ENCODE assay signal across 8 cellular contexts in the genomic region with DNA sequence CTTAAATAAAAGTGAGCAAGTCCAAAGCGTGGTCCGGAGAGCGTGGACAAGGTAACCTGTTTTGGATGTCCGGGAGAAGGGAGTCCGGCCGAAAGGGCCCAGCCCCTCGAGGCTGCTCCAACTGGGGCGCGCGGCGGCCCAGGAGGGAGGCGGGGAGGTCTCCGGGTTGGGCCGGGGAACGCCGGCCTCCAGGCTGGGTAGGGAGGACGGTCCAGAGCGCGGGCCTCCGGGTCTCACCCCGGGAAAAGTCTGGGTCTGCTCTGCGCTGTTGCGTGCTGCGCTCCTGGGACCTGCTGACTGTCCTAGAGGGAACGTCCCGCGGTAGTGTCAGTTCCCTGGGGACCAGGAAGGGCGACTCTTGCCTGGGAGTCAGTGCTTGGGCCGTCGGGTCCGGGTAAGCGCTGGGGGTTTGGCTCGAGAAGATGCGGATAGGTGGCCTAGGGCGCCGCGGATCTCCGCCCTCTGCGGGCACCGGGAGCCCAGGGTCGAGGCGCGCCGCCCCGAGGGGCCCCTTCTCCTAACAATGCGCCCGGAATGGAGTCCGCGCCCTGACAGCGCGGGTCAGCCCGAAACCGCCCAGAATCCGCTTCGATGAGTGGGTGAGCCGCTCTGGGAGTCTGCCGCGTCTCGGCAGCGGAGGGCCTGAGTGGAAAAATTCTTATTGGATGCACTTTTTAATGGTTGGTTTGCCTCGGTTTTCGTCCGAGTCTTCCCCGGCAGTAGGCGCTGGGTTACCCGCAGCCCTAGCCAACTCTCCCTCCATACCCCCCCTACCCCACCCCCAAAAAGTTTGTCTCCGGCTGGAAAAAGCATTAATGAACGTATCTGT. TPM values are rescaled to one million over a fixed set of nuclear protein-coding genes. Genes with fewer than 3 reads are reported as not detected.
DNase-seq lines count a peak whose midpoint lies in the region; ATAC-seq, FAIRE-seq and TF ChIP-seq lines count a peak whose summit lies in the region.

No MANE protein-coding gene starts in this region.

- H3K4me3 Mint-ChIP-seq in T-cell, result peak overlapping the region; percentile 90 to 94 (median 91)

- in situ Hi-C loops in HepG2 (cut with HindIII; ENCODE audit: extremely low pct_ligation_motif_present, low pct_unique_long_range_greater_than_20kb), result no loop called here

- BruUV-seq in HepG2 (replicated peaks; lab: Mats Ljungman, UMichigan), result no TSS peak

- H2AFZ ChIP-seq in HepG2 (ENCODE audit: low read length), result no peak overlapping the region

- H3K36me3 ChIP-seq in liver (ENCODE audit: control insufficient read depth in 4 of 4, insufficient read depth in 3 of 4, low read depth in 1 of 4, low read length in 3 of 4) (no peaks in the 10 kb centered on the region), HepG2 (replicated peaks in 1 of 2; ENCODE audit: control insufficient read depth in 1 of 2, insufficient read depth in 2 of 2, low read length in 2 of 2) (no peaks in the 10 kb centered on the region)

- ATAC-seq in HepG2, result no peak; the same call in 2 of the 3 replicates
- ATAC-seq in T-cell (replicated peaks in 1 of 4), result peak; percentile 3 to 13 (median 4)
- ATAC-seq in HG03520 (IDR thresholded peaks at IDR 0.05; ENCODE audit: unreplicated experiment), result no peak
- ATAC-seq in GM21367 (IDR thresholded peaks at IDR 0.05; ENCODE audit: unreplicated experiment), result no peak

- intact Hi-C loops in HepG2 (cut with micrococcal nuclease; ENCODE audit: unreplicated experiment) (no loop called here), dorsolateral prefrontal cortex (cut with DNase I) (no loop called here)

- TF ChIP-seq CTCF in liver (IDR thresholded peaks at IDR 0.05; ENCODE audit: low read depth, low read length, missing input control) (no peak), HepG2 (CRISPR knock-in tag; IDR thresholded peaks at IDR 0.05) (no peak), dorsolateral prefrontal cortex (IDR thresholded peaks at IDR 0.05 in 54 of 56, conservative IDR thresholded peaks at IDR 0.05 in 2 of 56; ENCODE audit: low read depth in 1 of 56, partially characterized antibody in 56 of 56) (no peak)

- H3K9ac ChIP-seq in liver (ENCODE audit: low read depth in 1 of 2, low read length in 2 of 2), result peak overlapping the region; percentile 27 to 44
- no peak overlapping the region for H3K9ac ChIP-seq in HepG2 (ENCODE audit: insufficient read depth, low read depth, low read length)

- TF ChIP-seq RAD21 in liver (IDR thresholded peaks at IDR 0.05), result no peak
- TF ChIP-seq RAD21 in HepG2 (CRISPR knock-in tag; IDR thresholded peaks at IDR 0.05), result no peak

- peaks cover 38 to 49% (median 43%) of the 10 kb centered on the region in 3 donors for H3K4me1 Mint-ChIP-seq in T-cell

- H3K27me3 ChIP-seq in liver (ENCODE audit: control insufficient read depth in 4 of 4, insufficient read depth in 4 of 4, low read length in 3 of 4) (peaks cover 6 to 13% (median 8%) of the 10 kb centered on the region in 4 donors), HepG2 (ENCODE audit: control insufficient read depth in 1 of 2, insufficient read depth in 2 of 2, low read length in 2 of 2) (peaks cover 13 to 76% of the 10 kb centered on the region in 2 experiments), dorsolateral prefrontal cortex (peaks cover 14 to 100% (median 87%) of the 10 kb centered on the region in 45 donors), mononuclear cell (ENCODE audit: insufficient read depth, low read length) (no peaks in the 10 kb centered on the region)

- H3K4me2 ChIP-seq in HepG2 (ENCODE audit: low read depth, low read length), result no peak overlapping the region

- no peak for FAIRE-seq in HepG2 (lab: Jason Lieb, UNC)

- peaks cover 0 to 3% (median 0%) of the 10 kb centered on the region in 3 donors for H3K9me3 Mint-ChIP-seq in T-cell

- H4K20me1 ChIP-seq in HepG2 (ENCODE audit: insufficient read depth, low read length), result no peaks in the 10 kb centered on the region

- H3K27me3 Mint-ChIP-seq in T-cell, result peaks cover 0 to 10% of the 10 kb centered on the region in 2 donors

- H3K27ac Mint-ChIP-seq in T-cell, result peak overlapping the region; percentile 94

- no peak for TF ChIP-seq POLR2A in HepG2 (IDR thresholded peaks at IDR 0.05; ENCODE audit: insufficient read depth in 1 of 2, low read depth in 2 of 2, low read length in 2 of 2)

- peaks cover 11% of the 10 kb centered on the region for H3K36me3 Mint-ChIP-seq in T-cell

- H3K9me3 ChIP-seq in liver (ENCODE audit: control insufficient read depth in 4 of 4, low read length in 3 of 4) (no peaks in the 10 kb centered on the region), HepG2 (ENCODE audit: low read length) (no peaks in the 10 kb centered on the region), mononuclear cell (ENCODE audit: low read depth, low read length) (no peaks in the 10 kb centered on the region)

- WGBS in liver, result 2% methylated on average over 68 of the region's 68 CpGs
- WGBS in HepG2 (ENCODE audit: low lambda C conversion rate), result 25% methylated on average over 33 of the region's 68 CpGs

- CTCF ChIA-PET in HepG2 (lab: Yijun Ruan, JAX; ENCODE audit: low intra/inter-chr PET ratio, low total read pairs) (no interaction called here), T-cell (lab: Charles Lee) (interaction anchor here in 1 of 2 donors (0.6 to 1.2 kb wide), 6 partner anchors 43 to 535 kb away, joined by 3 to 10 read pairs (median 5); no protein-coding TSS in a partner anchor)

- peaks cover 13 to 47% (median 21%) of the 10 kb centered on the region in 4 donors for H3K4me1 ChIP-seq in liver (ENCODE audit: control insufficient read depth in 4 of 4, insufficient read depth in 4 of 4, low read length in 3 of 4)
- no peaks in the 10 kb centered on the region for H3K4me1 ChIP-seq in HepG2 (ENCODE audit: insufficient read depth, low read length)
- H3K4me1 ChIP-seq in mononuclear cell (ENCODE audit: insufficient read depth, low read length), result peaks cover 53% of the 10 kb centered on the region

- no peaks in the 10 kb centered on the region for H3K79me2 ChIP-seq in HepG2 (ENCODE audit: insufficient read depth, low read length)

- H3K4me3 ChIP-seq in liver (ENCODE audit: low read depth in 1 of 3, low read length in 3 of 3) (peak overlapping the region; percentile 41 to 70 (median 69)), HepG2 (replicated peaks in 1 of 3; ENCODE audit: insufficient read depth in 1 of 3, low read depth in 2 of 3, low read length in 3 of 3) (no peak overlapping the region), dorsolateral prefrontal cortex (peak overlapping the region; percentile 7 to 69 (median 51)), mononuclear cell (ENCODE audit: low read length) (peak overlapping the region; percentile 97)

- TF ChIP-seq EP300 in HepG2 (IDR thresholded peaks at IDR 0.05; ENCODE audit: low read depth in 2 of 2, low read length in 2 of 2) (no peak), HepG2 (CRISPR knock-in tag; IDR thresholded peaks at IDR 0.05; ENCODE audit: borderline replicate concordance) (no peak)

- POLR2A ChIA-PET in HepG2 (lab: Yijun Ruan, JAX), result no interaction called here
- POLR2A ChIA-PET in T-cell (lab: Charles Lee), result interaction anchor here (0.5 to 1.2 kb wide), 8 partner anchors 12 to 1161 kb away, joined by 3 to 13 read pairs (median 5); no protein-coding TSS in a partner anchor

- no peak for DNase-seq in HepG2 (ENCODE audit: low spot score)
- peak in 5 of 34 experiments; percentile 21 to 38 (median 25) for DNase-seq in T-cell
- DNase-seq in dorsolateral prefrontal cortex, result no peak
- DNase-seq in NCI-H524 (lab: John Stamatoyannopoulos, UW), result no peak

- peak overlapping the region; percentile 93 to 95 for H3K27ac ChIP-seq in liver (ENCODE audit: low read depth in 1 of 2, low read length in 2 of 2)
- H3K27ac ChIP-seq in HepG2 (ENCODE audit: extremely low read length, insufficient read depth, low read length), result no peak overlapping the region
- peak overlapping the region in 51 of 59 donors; percentile 3 to 88 (median 63) for H3K27ac ChIP-seq in dorsolateral prefrontal cortex

TF ChIP-seq in liver, 16 proteins besides CTCF, POLR2A, EP300 and RAD21:
- TF ChIP-seq FOXA2 (IDR thresholded peaks at IDR 0.05) (no peak), TAF1 (conservative IDR thresholded peaks at IDR 0.05) (no peak), FOXA1 (IDR thresholded peaks at IDR 0.05) (no peak)

TF ChIP-seq in HepG2, 621 proteins besides CTCF, POLR2A, EP300 and RAD21:
- TF ChIP-seq SIN3A (IDR thresholded peaks at IDR 0.05; ENCODE audit: borderline replicate concordance, low read depth, low read length) (no peak), FOXK1 (CRISPR knock-in tag; IDR thresholded peaks at IDR 0.05; ENCODE audit: borderline replicate concordance, low read depth) (no peak), SAP130 (CRISPR knock-in tag; IDR thresholded peaks at IDR 0.05; ENCODE audit: low read depth) (no peak)

RNA-seq across cellular contexts. Expression of a gene that starts 0.9 kb away (rescaled TPM):
- total RNA-seq in liver (10 to 100 TPM in 1 of 2 donors, 1 to 10 TPM in 1; 5.9 to 18.1 TPM), HepG2 (2016; rRNA removed; fragmentation: Illumina TruSeq; extraction: Trizol) (not detected in 2 replicates), T-cell (100 to 1,000 TPM in 2 of 5 donors, 10 to 100 TPM in 3; 87.0 to 114 (median 94.6) TPM), dorsolateral prefrontal cortex (10 to 100 TPM in 47 of 120 experiments, 1 to 10 TPM in 73; 2.8 to 26.0 (median 9.3) TPM), mononuclear cell (63.2 TPM)
- polyA plus RNA-seq in liver (1 to 10 TPM; 2.5 to 4.1 TPM), HepG2 (2011; rRNA removed) (not detected in 2 replicates)
- not detected in 2 replicates for total RNA-seq in HepG2 (2016; cell fraction: cytosol; rRNA removed; fragmentation: Illumina TruSeq; extraction: Trizol; ENCODE audit: low read depth)
- not detected in 2 replicates for total RNA-seq in HepG2 (2016; cell fraction: insoluble cytoplasmic fraction; rRNA removed; fragmentation: Illumina TruSeq; extraction: Trizol)
- total RNA-seq in HepG2 (2016; cell fraction: membrane; rRNA removed; fragmentation: Illumina TruSeq; extraction: Trizol), result not detected in 2 replicates
- not detected in 2 replicates for total RNA-seq in HepG2 (2016; cell fraction: nucleus; rRNA removed; fragmentation: Illumina TruSeq; extraction: Trizol)
- not detected in 2 replicates for polyA plus RNA-seq in HepG2 (2011; cell fraction: cytosol; rRNA removed)
- not detected in 2 replicates for polyA plus RNA-seq in HepG2 (2011; cell fraction: nucleus; rRNA removed)
- polyA plus RNA-seq in HepG2 (2012), result not detected in 2 replicates
- polyA plus RNA-seq in HepG2 (2016; cell fraction: cytosol; fragmentation: Illumina TruSeq; extraction: Trizol; ENCODE audit: low read depth), result not detected in 2 replicates
- polyA plus RNA-seq in HepG2 (2016; cell fraction: insoluble cytoplasmic fraction; fragmentation: Illumina TruSeq; extraction: Trizol; ENCODE audit: low read depth), result not detected in 2 replicates
- polyA plus RNA-seq in HepG2 (2016; cell fraction: membrane; fragmentation: Illumina TruSeq; extraction: Trizol; ENCODE audit: low read depth), result not detected in 2 replicates
- not detected in 2 replicates for polyA plus RNA-seq in HepG2 (2016; cell fraction: nucleus; fragmentation: Illumina TruSeq; extraction: Trizol; ENCODE audit: insufficient read depth, low read depth)
- not detected in 2 replicates for polyA minus RNA-seq in HepG2 (2011; rRNA and poly(A)+ RNA removed; ENCODE audit: low replicate concordance)
- not detected in 2 replicates for polyA minus RNA-seq in HepG2 (2011; cell fraction: cytosol; rRNA and poly(A)+ RNA removed)
- polyA minus RNA-seq in HepG2 (2011; cell fraction: nucleus; rRNA and poly(A)+ RNA removed), result not detected in 2 replicates

Comparison
In these comparisons a context has a peak if more than half of its experiments do, and no peak if none do; other contexts are left out.
1. H3K4me3 ChIP-seq: peak in liver (3 of 3), dorsolateral prefrontal cortex (59 of 59) and mononuclear cell (single experiment); none in HepG2 (0 of 3).
2. ATAC-seq: peak in T-cell (4 of 4); none in HepG2 (single experiment), HG03520 (single experiment) and GM21367 (single experiment).